ENCODE assay signal across 19 cellular contexts in the genomic region with DNA sequence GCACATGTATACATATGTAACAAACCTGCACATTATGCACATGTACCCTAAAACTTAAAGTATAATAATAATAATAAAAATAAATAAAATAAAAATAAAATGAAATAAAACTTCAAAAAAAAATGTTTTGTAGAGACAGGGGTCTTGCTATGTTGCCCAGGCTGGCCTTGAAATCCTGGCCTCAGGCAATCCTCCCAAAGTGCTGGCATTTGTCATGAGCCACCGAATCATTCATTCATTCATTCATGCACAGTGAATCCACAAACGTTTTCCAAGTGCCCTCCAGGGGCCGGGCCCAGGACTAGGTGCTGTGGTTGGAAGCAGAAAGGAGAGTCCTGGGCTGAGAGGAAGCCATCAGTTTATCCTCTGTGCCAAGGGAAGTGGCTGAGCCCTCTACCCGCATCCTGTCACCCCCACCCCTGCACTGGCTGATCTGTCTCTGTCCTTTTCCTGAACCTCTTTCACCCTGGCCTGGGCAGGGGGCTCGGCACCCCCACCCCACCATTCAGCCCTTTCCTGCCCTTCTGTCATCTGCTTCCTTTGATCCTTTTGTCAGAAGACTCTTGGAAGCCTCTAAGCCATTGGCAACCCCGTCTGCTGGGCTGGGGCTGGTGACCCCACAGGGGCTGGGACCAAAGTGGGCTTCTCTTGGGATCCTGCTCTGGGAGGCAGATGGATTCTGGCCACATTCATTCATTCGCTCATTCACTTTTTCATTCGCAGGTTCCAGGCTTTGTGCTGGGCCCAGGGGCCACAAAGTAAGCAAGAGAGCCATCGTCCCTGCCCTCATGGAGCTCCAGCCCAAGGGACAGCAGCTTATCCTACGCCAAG.
DNase-seq lines count a peak whose midpoint lies in the region; ATAC-seq and TF ChIP-seq lines count a peak whose summit lies in the region.
"Had no signal": no experiment of that assay in that cellular context is flagged by ENCODE, and none has a peak within 500 bp of the region (broad histone marks: within the 10 kb centered on the region; RNA-seq: fewer than 3 reads in every experiment).

No MANE protein-coding gene starts in this region.

- TF ChIP-seq CTCF in NB4 (IDR thresholded peaks at IDR 0.05; ENCODE audit: low read depth, low read length) (no peak), upper lobe of right lung (IDR thresholded peaks at IDR 0.05) (no peak)

- H3K4me3 Mint-ChIP-seq in activated T-cell treated with anti-CD3 and anti-CD28 coated beads, Interleukin-2, amount 50 U/mL, for 24 hours, result no peak overlapping the region
- H3K4me3 Mint-ChIP-seq: endodermal cell, nephron had no signal

- no peak overlapping the region for H3K4me3 ChIP-seq in NB4 (ENCODE audit: low read depth, low read length)
- H3K4me3 ChIP-seq in upper lobe of right lung, result no peak overlapping the region
- H3K4me3 ChIP-seq: body of pancreas, heart left ventricle, MG63, testis had no signal

- no peak overlapping the region for H3K27ac ChIP-seq in upper lobe of right lung
- H3K27ac ChIP-seq: body of pancreas, heart left ventricle, testis had no signal

- H3K36me3 Mint-ChIP-seq in activated T-cell treated with anti-CD3 and anti-CD28 coated beads, Interleukin-2, amount 50 U/mL, for 24 hours (ENCODE audit: low read depth), result no peaks in the 10 kb centered on the region

- intact Hi-C loops in upper lobe of right lung (cut with DNase I), result no loop called here

- H3K36me3 ChIP-seq in upper lobe of right lung, result no peaks in the 10 kb centered on the region
- H3K36me3 ChIP-seq: heart left ventricle, MG63 had no signal

- DNase-seq in activated T-cell treated with anti-CD3 and anti-CD28 coated beads, Interleukin-2, amount 50 U/mL, for 24 hours, result peak; percentile 22
- no peak for DNase-seq in activated T-cell treated with anti-CD3 and anti-CD28 coated beads for 4 hours
- DNase-seq in NB4 (ENCODE audit: low read depth), result peak; percentile 33
- DNase-seq in islet precursor cell, result peak; percentile 32
- peak; percentile 46 for DNase-seq in upper lobe of right lung
- no peak for DNase-seq in HCEC 1CT
- no peak for DNase-seq in medulla oblongata (ENCODE audit: extremely low spot score)
- DNase-seq: body of pancreas; DMS79; endodermal cell; MG63; NCI-H1694 treated with DMSO at 0.1 percent for 48 hours; NCI-H226; NK-92 treated with Interleukin-12 subunit alpha and Interleukin-12 subunit beta, amount 100 ng/mL, for 24 hours; RPMI8226; testis had no signal

- no peaks in the 10 kb centered on the region for H3K9me3 Mint-ChIP-seq in activated T-cell treated with anti-CD3 and anti-CD28 coated beads, Interleukin-2, amount 50 U/mL, for 24 hours
- H3K9me3 Mint-ChIP-seq: endodermal cell, nephron had no signal

- no peak overlapping the region for H3K27ac Mint-ChIP-seq in activated T-cell treated with anti-CD3 and anti-CD28 coated beads, Interleukin-2, amount 50 U/mL, for 24 hours
- H3K27ac Mint-ChIP-seq: endodermal cell had no signal

- no peaks in the 10 kb centered on the region for H3K27me3 ChIP-seq in upper lobe of right lung
- H3K27me3 ChIP-seq: body of pancreas, heart left ventricle, MG63, testis had no signal

- no peaks in the 10 kb centered on the region for H3K4me1 ChIP-seq in upper lobe of right lung
- H3K4me1 ChIP-seq: body of pancreas, heart left ventricle had no signal

- ATAC-seq in upper lobe of right lung (no peak), HG03442 (IDR thresholded peaks at IDR 0.05; ENCODE audit: unreplicated experiment) (no peak)
- ATAC-seq: body of pancreas, heart left ventricle had no signal

- no peaks in the 10 kb centered on the region for H3K9me3 ChIP-seq in upper lobe of right lung
- H3K9me3 ChIP-seq: body of pancreas, heart left ventricle, MG63, testis had no signal

- no peak for TF ChIP-seq POLR2A in NB4 (IDR thresholded peaks at IDR 0.05; ENCODE audit: extremely low read depth, insufficient read length)

- H3K4me1 Mint-ChIP-seq in activated T-cell treated with anti-CD3 and anti-CD28 coated beads, Interleukin-2, amount 50 U/mL, for 24 hours (ENCODE audit: low read depth), result peaks cover 8% of the 10 kb centered on the region

- peaks cover 2% of the 10 kb centered on the region for H3K27me3 Mint-ChIP-seq in activated T-cell treated with anti-CD3 and anti-CD28 coated beads, Interleukin-2, amount 50 U/mL, for 24 hours

Comparison
In these comparisons a context has a peak if more than half of its experiments do, and no peak if none do; other contexts are left out.
1. DNase-seq: peak in activated T-cell treated with anti-CD3 and anti-CD28 coated beads, Interleukin-2, amount 50 U/mL, for 24 hours (single experiment), NB4 (single experiment), islet precursor cell (single experiment) and upper lobe of right lung (single experiment); none in activated T-cell treated with anti-CD3 and anti-CD28 coated beads for 4 hours (single experiment), HCEC 1CT (single experiment) and medulla oblongata (single experiment).